In the genomic region with DNA sequence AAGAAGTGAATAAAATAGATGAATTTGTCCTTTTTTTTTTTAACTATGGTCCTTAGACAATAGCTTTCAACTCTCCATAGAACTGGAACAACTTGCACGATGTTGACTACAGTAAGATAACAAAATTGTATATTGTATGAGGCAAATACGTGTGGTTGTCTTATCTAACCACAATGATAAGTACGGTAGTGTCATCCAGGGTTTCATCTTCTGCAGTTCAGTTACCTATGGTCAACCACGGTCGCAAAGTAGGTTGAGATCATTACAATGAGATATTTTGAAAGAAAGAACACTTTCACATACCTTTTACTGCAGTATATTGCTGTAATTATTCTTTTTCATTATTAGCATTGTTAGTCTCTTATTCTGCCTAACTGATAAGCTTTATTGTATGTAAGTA, we compare ENCODE assay signal across 23 cellular contexts.
"Had no signal": no experiment of that assay in that cellular context is flagged by ENCODE, and none has a peak within 500 bp of the region (broad histone marks: within the 10 kb centered on the region; RNA-seq: fewer than 3 reads in every experiment).

No MANE protein-coding gene starts in this region.

- H3K9me3 ChIP-seq: esophagus squamous epithelium, gastrocnemius medialis, heart left ventricle, left lung, mucosa of descending colon, right lobe of liver, thoracic aorta, tibial nerve, upper lobe of left lung had no signal

- ATAC-seq: gastrocnemius medialis; heart left ventricle; left cardiac atrium; left lung; mucosa of descending colon; natural killer cell treated with Interleukin-12 subunit alpha and Interleukin-12 subunit beta and Interleukin-15 and Interleukin-18, amount 100 ng/mL, for 72 hours; right lobe of liver had no signal

- H3K27me3 ChIP-seq: esophagus squamous epithelium, gastrocnemius medialis, heart left ventricle, left lung, right lobe of liver, tibial nerve, upper lobe of left lung had no signal

- H3K4me3 ChIP-seq: coronary artery, esophagus squamous epithelium, gastrocnemius medialis, heart left ventricle, left lung, mucosa of descending colon, right lobe of liver, thoracic aorta, tibial nerve, upper lobe of left lung had no signal

- DNase-seq: dermis blood vessel endothelial cell; effector memory CD4-positive, alpha-beta T cell; erythroblast; esophagus squamous epithelium; gastrocnemius medialis; heart left ventricle; hippocampal formation; left cardiac atrium; left lung; mesenchymal stem cell; mucosa of descending colon; naive B cell; right lobe of liver; small intestine; stimulated activated CD4-positive, alpha-beta T cell treated with anti-CD3 and anti-CD28 coated beads, Interleukin-15, amount 100 ng/mL, for 24 hours; stimulated activated CD4-positive, alpha-beta T cell treated with anti-CD3 and anti-CD28 coated beads, Interleukin-2, amount 100 ng/mL, for 48 hours; stimulated activated naive CD4-positive, alpha-beta T cell treated with Interleukin-2 at 50 U/mL for 16 hours; upper lobe of left lung had no signal

- H3K27ac ChIP-seq: coronary artery, esophagus squamous epithelium, gastrocnemius medialis, heart left ventricle, left lung, parathyroid adenoma, right lobe of liver, thoracic aorta, tibial nerve, upper lobe of left lung had no signal

- H3K36me3 ChIP-seq: esophagus squamous epithelium, gastrocnemius medialis, heart left ventricle, left lung, right lobe of liver, thoracic aorta, tibial nerve, upper lobe of left lung had no signal
